Comparison of ENCODE assay signal across 8 cellular contexts in genomic region chr12:15151141-15152091, GRCh38.
DNase-seq lines count a peak whose midpoint lies in the region; ATAC-seq and TF ChIP-seq lines count a peak whose summit lies in the region.

No MANE protein-coding gene starts in this region.

- H3K9me3 ChIP-seq in DOHH2 (ENCODE audit: control insufficient read depth, insufficient read depth, low read length) (no peaks in the 10 kb centered on the region), neuronal stem cell (replicated peaks in 1 of 2; ENCODE audit: control insufficient read depth in 2 of 2, insufficient read depth in 1 of 2, low read depth in 1 of 2, low read length in 2 of 2) (no peaks in the 10 kb centered on the region)

- no peak overlapping the region for H3K23ac ChIP-seq in neuronal stem cell (ENCODE audit: low read depth, low read length, poor library complexity)

- H2BK120ac ChIP-seq in neuronal stem cell (ENCODE audit: low read depth, low read length): no peak overlapping the region

- no peak overlapping the region for H3K14ac ChIP-seq in neuronal stem cell (ENCODE audit: low read length)

- H2AK5ac ChIP-seq in neuronal stem cell (ENCODE audit: low read depth, low read length): no peak overlapping the region

- no peaks in the 10 kb centered on the region for H3F3A ChIP-seq in DOHH2 (ENCODE audit: control insufficient read depth, insufficient read depth)

- H2BK5ac ChIP-seq in neuronal stem cell (ENCODE audit: low read length): no peak overlapping the region

- DNase-seq in NCI-H345 (lab: John Stamatoyannopoulos, UW): peak; percentile 46
- DNase-seq in epithelial cell of proximal tubule (ENCODE audit: low read depth): no peak
- DNase-seq in neuronal stem cell (ENCODE audit: low spot score): peak; percentile 3
- DNase-seq in C1 segment of cervical spinal cord (lab: John Stamatoyannopoulos, UW): no peak
- no peak for DNase-seq in 8988T

- TF ChIP-seq CTCF in DOHH2 (IDR thresholded peaks at IDR 0.05; ENCODE audit: low read depth, low read length, poor library complexity, severe bottlenecking) (peak; percentile 46), epithelial cell of proximal tubule (conservative IDR thresholded peaks at IDR 0.05; ENCODE audit: low read depth, low read length) (peak; percentile 67)

- H3K9ac ChIP-seq in neuronal stem cell (ENCODE audit: low read depth, low read length, poor library complexity): no peak overlapping the region

- H4K91ac ChIP-seq in neuronal stem cell (ENCODE audit: low read depth, low read length, poor library complexity): no peak overlapping the region

- no peaks in the 10 kb centered on the region for H3K79me2 ChIP-seq in DOHH2 (ENCODE audit: control insufficient read depth, low read length)

- no peak overlapping the region for H2BK12ac ChIP-seq in neuronal stem cell (ENCODE audit: low read length)

- no peak overlapping the region for H4K8ac ChIP-seq in neuronal stem cell (ENCODE audit: low read depth, low read length)

- no peak overlapping the region for H3K27ac ChIP-seq in DOHH2 (ENCODE audit: low read depth, low read length)
- no peak overlapping the region for H3K27ac ChIP-seq in neuronal stem cell (replicated peaks; ENCODE audit: low read length)

- ATAC-seq in HG03565 (IDR thresholded peaks at IDR 0.05; ENCODE audit: unreplicated experiment): no peak
- no peak for ATAC-seq in HG03571 (IDR thresholded peaks at IDR 0.05; ENCODE audit: unreplicated experiment)

- H2AFZ ChIP-seq in neuronal stem cell (ENCODE audit: low read length): no peak overlapping the region

- no peaks in the 10 kb centered on the region for H3K4me1 ChIP-seq in DOHH2 (ENCODE audit: control insufficient read depth, low read length)
- no peaks in the 10 kb centered on the region for H3K4me1 ChIP-seq in neuronal stem cell (ENCODE audit: control insufficient read depth in 2 of 2, insufficient read depth in 1 of 2, low read depth in 1 of 2, low read length in 2 of 2)

- H3K4me2 ChIP-seq in DOHH2 (ENCODE audit: low read length) (no peak overlapping the region), neuronal stem cell (ENCODE audit: insufficient read depth, low read length, poor library complexity, severe bottlenecking) (no peak overlapping the region)

- H3K36me3 ChIP-seq in DOHH2 (ENCODE audit: control insufficient read depth, low read length): no peaks in the 10 kb centered on the region
- H3K36me3 ChIP-seq in neuronal stem cell (replicated peaks in 1 of 2; ENCODE audit: control insufficient read depth in 2 of 2, insufficient read depth in 2 of 2, low read length in 2 of 2): no peaks in the 10 kb centered on the region

- H3K18ac ChIP-seq in neuronal stem cell (ENCODE audit: low read length): no peak overlapping the region

- no peak overlapping the region for H3K4me3 ChIP-seq in DOHH2 (ENCODE audit: low read length)
- H3K4me3 ChIP-seq in epithelial cell of proximal tubule (ENCODE audit: low read depth, low read length): no peak overlapping the region
- H3K4me3 ChIP-seq in neuronal stem cell (ENCODE audit: low read length in 2 of 2): no peak overlapping the region

- no peaks in the 10 kb centered on the region for H3K9me2 ChIP-seq in DOHH2 (replicated peaks; ENCODE audit: control insufficient read depth, low read length)

- H3K27me3 ChIP-seq in DOHH2 (ENCODE audit: control insufficient read depth, low read length) (peaks cover 28% of the 10 kb centered on the region), neuronal stem cell (ENCODE audit: control insufficient read depth in 3 of 3, insufficient read depth in 3 of 3, low read depth in 1 of 3, low read length in 3 of 3) (no peaks in the 10 kb centered on the region)

- no peak overlapping the region for H2BK15ac ChIP-seq in neuronal stem cell (ENCODE audit: low read length)

- no CpG with 5 or more reads among the region's 5 CpGs for WGBS in neuronal stem cell (ENCODE audit: extremely low coverage in 2 of 2, insufficient read length in 2 of 2, insufficient replicate concordance in 1 of 2), 2 donors

- H3K79me1 ChIP-seq in neuronal stem cell (ENCODE audit: low read depth, low read length): no peaks in the 10 kb centered on the region

- H3K4ac ChIP-seq in neuronal stem cell (ENCODE audit: low read length): no peak overlapping the region

- H4K20me1 ChIP-seq in DOHH2 (ENCODE audit: control insufficient read depth, insufficient read depth, low read depth, low read length): no peaks in the 10 kb centered on the region

Comparison
In these comparisons a context has a peak if more than half of its experiments do, and no peak if none do; other contexts are left out.
1. DNase-seq: peak in NCI-H345 (single experiment) and neuronal stem cell (single experiment); none in epithelial cell of proximal tubule (single experiment), C1 segment of cervical spinal cord (0 of 14) and 8988T (single experiment).